28 cellular contexts compared by ENCODE assay signal in genomic region chr11:67463186-67463585, GRCh38. TPM values are rescaled to one million over a fixed set of nuclear protein-coding genes. Genes with fewer than 3 reads are reported as not detected.
DNase-seq lines count a peak whose midpoint lies in the region; ATAC-seq, FAIRE-seq and TF ChIP-seq lines count a peak whose summit lies in the region.
"Had no signal": no experiment of that assay in that cellular context is flagged by ENCODE, and none has a peak within 500 bp of the region (broad histone marks: within the 10 kb centered on the region; RNA-seq: fewer than 3 reads in every experiment).

No MANE protein-coding gene starts in this region.

- H3K9ac ChIP-seq in OCI-LY1 (ENCODE audit: low read length): no peak overlapping the region
- no peak overlapping the region for H3K9ac ChIP-seq in kidney (ENCODE audit: low read length in 2 of 2)
- H3K9ac ChIP-seq: KMS-11 had no signal

- TF ChIP-seq CTCF in OCI-LY1 (IDR thresholded peaks at IDR 0.05; ENCODE audit: low read length): no peak
- no peak for TF ChIP-seq CTCF in kidney (IDR thresholded peaks at IDR 0.05; ENCODE audit: borderline replicate concordance, extremely low read depth, insufficient read depth)
- no peak for TF ChIP-seq CTCF in spleen (IDR thresholded peaks at IDR 0.05 in 8 of 11, conservative IDR thresholded peaks at IDR 0.05 in 3 of 11)

- CTCF ChIA-PET in activated CD8-positive, alpha-beta T cell treated with anti-CD3 and anti-CD28 coated beads, Interleukin-2, amount 10 ng/mL, durations not matched to agents 7 days and 5 days (lab: Charles Lee): no interaction called here

- intact Hi-C loops in kidney (cut with DNase I): no loop called here
- intact Hi-C loops in spleen (cut with DNase I; ENCODE audit: low total_unique reads): no loop called here

- no peak for ATAC-seq in activated T-cell treated with anti-CD3 and anti-CD28 coated beads, Interleukin-2, amount 50 U/mL, for 4 hours
- no peak for ATAC-seq in GM19467 (IDR thresholded peaks at IDR 0.05; ENCODE audit: unreplicated experiment)
- no peak for ATAC-seq in activated CD8-positive, alpha-beta T cell treated with anti-CD3 and anti-CD28 coated beads, Interleukin-2, amount 10 ng/mL, durations not matched to agents 7 days and 5 days
- ATAC-seq: activated CD8-positive, alpha-beta T cell treated with anti-CD3 and anti-CD28 coated beads for 36 hours; GM12878 had no signal

- H3K9me3 ChIP-seq in OCI-LY1 (ENCODE audit: low read length): no peaks in the 10 kb centered on the region
- H3K9me3 ChIP-seq in kidney (ENCODE audit: control insufficient read depth in 1 of 2, low read length in 2 of 2): no peaks in the 10 kb centered on the region
- no peaks in the 10 kb centered on the region for H3K9me3 ChIP-seq in spleen
- H3K9me3 ChIP-seq: BLaER1, gastroesophageal sphincter, stomach had no signal

- 87 to 95% (median 94%) methylated on average over 9 to 10 of the region's 10 CpGs for WGBS in spleen, 5 donors

- no peak for TF ChIP-seq POLR2A in spleen (IDR thresholded peaks at IDR 0.05)

- H3K4me2 ChIP-seq in OCI-LY1 (ENCODE audit: low read length): no peak overlapping the region
- H3K4me2 ChIP-seq: KMS-11 had no signal

- no peaks in the 10 kb centered on the region for H3K9me2 ChIP-seq in OCI-LY1 (ENCODE audit: low read depth, low read length)

- POLR2A ChIA-PET in activated CD8-positive, alpha-beta T cell treated with anti-CD3 and anti-CD28 coated beads, Interleukin-2, amount 10 ng/mL, durations not matched to agents 7 days and 5 days (lab: Charles Lee): interaction anchor here (0.7 to 1.4 kb wide), 2 partner anchors 11 to 44 kb away, joined by 3 read pairs; partner anchors contain the start of gene CDK2AP2

- FAIRE-seq in kidney (lab: Jason Lieb, UNC): no peak
- FAIRE-seq: astrocyte, GM12878 had no signal

- H3K36me3 Mint-ChIP-seq in activated T-cell treated with anti-CD3 and anti-CD28 coated beads, Interleukin-2, amount 50 U/mL, for 24 hours (ENCODE audit: low read depth): peaks cover 16% of the 10 kb centered on the region
- no peaks in the 10 kb centered on the region for H3K36me3 Mint-ChIP-seq in activated T-cell treated with anti-CD3 and anti-CD28 coated beads, Interleukin-2, amount 50 U/mL, for 4 hours (ENCODE audit: insufficient read depth)
- H3K36me3 Mint-ChIP-seq in activated CD8-positive, alpha-beta T cell treated with anti-CD3 and anti-CD28 coated beads, Interleukin-2, amount 10 ng/mL, durations not matched to agents 7 days and 5 days (ENCODE audit: low read depth): peaks cover 4% of the 10 kb centered on the region

- H3K9me3 Mint-ChIP-seq in activated T-cell treated with anti-CD3 and anti-CD28 coated beads, Interleukin-2, amount 50 U/mL, for 24 hours: no peaks in the 10 kb centered on the region
- H3K9me3 Mint-ChIP-seq in activated T-cell treated with anti-CD3 and anti-CD28 coated beads, Interleukin-2, amount 50 U/mL, for 4 hours: no peaks in the 10 kb centered on the region
- no peaks in the 10 kb centered on the region for H3K9me3 Mint-ChIP-seq in activated CD8-positive, alpha-beta T cell treated with anti-CD3 and anti-CD28 coated beads, Interleukin-2, amount 10 ng/mL, durations not matched to agents 7 days and 5 days (ENCODE audit: insufficient read depth)
- H3K9me3 Mint-ChIP-seq: activated CD8-positive, alpha-beta T cell treated with anti-CD3 and anti-CD28 coated beads for 36 hours; memory B cell; naive thymus-derived CD4-positive, alpha-beta T cell had no signal

- H3K27ac ChIP-seq in OCI-LY1 (ENCODE audit: low read depth, low read length, poor library complexity, severe bottlenecking) (peak overlapping the region; percentile 85), kidney (ENCODE audit: low read depth in 2 of 2, low read length in 2 of 2) (no peak overlapping the region), spleen (peak overlapping the region; percentile 89 to 98 (median 95))
- H3K27ac ChIP-seq: KMS-11, SK-N-MC, WERI-Rb-1 had no signal

- no peak overlapping the region for H3K4me3 Mint-ChIP-seq in activated T-cell treated with anti-CD3 and anti-CD28 coated beads, Interleukin-2, amount 50 U/mL, for 24 hours
- no peak overlapping the region for H3K4me3 Mint-ChIP-seq in activated T-cell treated with anti-CD3 and anti-CD28 coated beads, Interleukin-2, amount 50 U/mL, for 4 hours
- no peak overlapping the region for H3K4me3 Mint-ChIP-seq in activated CD8-positive, alpha-beta T cell treated with anti-CD3 and anti-CD28 coated beads, Interleukin-2, amount 10 ng/mL, durations not matched to agents 7 days and 5 days
- H3K4me3 Mint-ChIP-seq: activated CD8-positive, alpha-beta T cell treated with anti-CD3 and anti-CD28 coated beads for 36 hours had no signal

- peaks cover 80% of the 10 kb centered on the region for H3K4me1 ChIP-seq in OCI-LY1 (ENCODE audit: insufficient read depth, low read length, severe bottlenecking)
- peaks cover 8 to 18% of the 10 kb centered on the region in 2 donors for H3K4me1 ChIP-seq in kidney (ENCODE audit: control insufficient read depth in 1 of 2, insufficient read depth in 1 of 2, low read depth in 1 of 2, low read length in 2 of 2)
- peaks cover 24 to 97% (median 47%) of the 10 kb centered on the region in 6 donors for H3K4me1 ChIP-seq in spleen

- no peaks in the 10 kb centered on the region for H4K20me1 ChIP-seq in OCI-LY1 (ENCODE audit: insufficient read depth, low read length)
- H4K20me1 ChIP-seq: BLaER1 had no signal

- H3K4me3 ChIP-seq in OCI-LY1 (ENCODE audit: low read depth, low read length, poor library complexity, severe bottlenecking): no peak overlapping the region
- H3K4me3 ChIP-seq in kidney (ENCODE audit: low read length in 2 of 2): no peak overlapping the region
- H3K4me3 ChIP-seq in spleen: no peak overlapping the region
- H3K4me3 ChIP-seq: GM12878, SK-N-MC had no signal

- no peak overlapping the region for H2AFZ ChIP-seq in OCI-LY1 (ENCODE audit: low read length)

- H3K27me3 ChIP-seq in OCI-LY1 (ENCODE audit: insufficient read depth, low read length): no peaks in the 10 kb centered on the region
- no peaks in the 10 kb centered on the region for H3K27me3 ChIP-seq in spleen (replicated peaks in 1 of 7)
- H3K27me3 ChIP-seq: BLaER1, gastroesophageal sphincter, stomach had no signal

- H3K36me3 ChIP-seq in OCI-LY1 (ENCODE audit: insufficient read depth, low read length) (peaks cover 7% of the 10 kb centered on the region; the same call in 1 of the 2 replicates), kidney (ENCODE audit: control insufficient read depth in 1 of 2, insufficient read depth in 2 of 2, low read length in 2 of 2) (no peaks in the 10 kb centered on the region), spleen (peaks cover 0 to 11% (median 0%) of the 10 kb centered on the region in 6 donors)
- H3K36me3 ChIP-seq: BLaER1, WERI-Rb-1 had no signal

- H3F3A ChIP-seq in OCI-LY1 (ENCODE audit: insufficient read depth, low read length): peaks cover 20% of the 10 kb centered on the region; the same call in 1 of the 2 replicates

- no peaks in the 10 kb centered on the region for H3K27me3 Mint-ChIP-seq in activated T-cell treated with anti-CD3 and anti-CD28 coated beads, Interleukin-2, amount 50 U/mL, for 24 hours
- H3K27me3 Mint-ChIP-seq in activated T-cell treated with anti-CD3 and anti-CD28 coated beads, Interleukin-2, amount 50 U/mL, for 4 hours (ENCODE audit: low read depth): no peaks in the 10 kb centered on the region
- peaks cover 2% of the 10 kb centered on the region for H3K27me3 Mint-ChIP-seq in activated CD8-positive, alpha-beta T cell treated with anti-CD3 and anti-CD28 coated beads, Interleukin-2, amount 10 ng/mL, durations not matched to agents 7 days and 5 days (ENCODE audit: low read depth)
- H3K27me3 Mint-ChIP-seq: activated CD8-positive, alpha-beta T cell treated with anti-CD3 and anti-CD28 coated beads for 36 hours; memory B cell had no signal

- no peak for DNase-seq in activated T-cell treated with anti-CD3 and anti-CD28 coated beads, Interleukin-2, amount 50 U/mL, for 24 hours
- no peak for DNase-seq in activated T-cell treated with anti-CD3 and anti-CD28 coated beads, Interleukin-2, amount 50 U/mL, for 4 hours
- DNase-seq in kidney (peak; percentile 66), spleen (no peak)
- DNase-seq in activated CD8-positive, alpha-beta T cell treated with anti-CD3 and anti-CD28 coated beads, Interleukin-2, amount 10 ng/mL, durations not matched to agents 7 days and 5 days: no peak
- DNase-seq in stimulated activated CD4-positive, alpha-beta T cell treated with anti-CD3 and anti-CD28 coated beads, Interleukin-15, amount 100 ng/mL, for 24 hours: no peak
- DNase-seq: activated CD8-positive, alpha-beta T cell treated with anti-CD3 and anti-CD28 coated beads for 36 hours; activated naive CD4-positive, alpha-beta T cell treated with Interleukin-2 at 50 U/mL for 16 hours; activated T-cell treated with anti-CD3 and anti-CD28 coated beads, Interleukin-2, amount 50 U/mL, for 1 hour; naive thymus-derived CD4-positive, alpha-beta T cell; NCI-H2029; NCI-H345; stimulated activated CD4-positive, alpha-beta T cell treated with anti-CD3 and anti-CD28 coated beads, Interleukin-4, amount 100 ng/mL, for 1 hour; WERI-Rb-1 had no signal

- H3K79me2 ChIP-seq in OCI-LY1 (ENCODE audit: insufficient read depth, low read length): peaks cover 3% of the 10 kb centered on the region; the same call in 1 of the 2 replicates

- peak overlapping the region; percentile 22 for H3K27ac Mint-ChIP-seq in activated T-cell treated with anti-CD3 and anti-CD28 coated beads, Interleukin-2, amount 50 U/mL, for 24 hours
- H3K27ac Mint-ChIP-seq in activated CD8-positive, alpha-beta T cell treated with anti-CD3 and anti-CD28 coated beads, Interleukin-2, amount 10 ng/mL, durations not matched to agents 7 days and 5 days: no peak overlapping the region
- H3K27ac Mint-ChIP-seq: activated CD8-positive, alpha-beta T cell treated with anti-CD3 and anti-CD28 coated beads for 36 hours had no signal

- H3K4me1 Mint-ChIP-seq in activated T-cell treated with anti-CD3 and anti-CD28 coated beads, Interleukin-2, amount 50 U/mL, for 24 hours (ENCODE audit: low read depth): peaks cover 32% of the 10 kb centered on the region
- peaks cover 26% of the 10 kb centered on the region for H3K4me1 Mint-ChIP-seq in activated T-cell treated with anti-CD3 and anti-CD28 coated beads, Interleukin-2, amount 50 U/mL, for 4 hours (ENCODE audit: low read depth)
- H3K4me1 Mint-ChIP-seq in activated CD8-positive, alpha-beta T cell treated with anti-CD3 and anti-CD28 coated beads, Interleukin-2, amount 10 ng/mL, durations not matched to agents 7 days and 5 days (ENCODE audit: low read depth): peaks cover 32% of the 10 kb centered on the region

RNA-seq across cellular contexts. Expression of gene TMEM134, which starts 5.9 kb away (rescaled TPM):
- 10 to 100 TPM; 31.1 to 36.3 (median 32.9) TPM for total RNA-seq in activated T-cell treated with anti-CD3 and anti-CD28 coated beads, Interleukin-2, amount 50 U/mL, for 4 hours
- total RNA-seq in kidney: 65.5 TPM
- 127 TPM for polyA plus RNA-seq in kidney (ENCODE audit: insufficient read depth, low read depth, low replicate concordance)
- total RNA-seq in spleen: 100 to 1,000 TPM in 3 of 7 donors, 10 to 100 TPM in 4; 48.5 to 192 (median 66.6) TPM
- polyA plus RNA-seq in spleen: 100 to 1,000 TPM in 1 of 3 donors, 10 to 100 TPM in 2; 94.6 to 123 (median 95.1) TPM
- 10 to 100 TPM; 39.6 to 42.5 TPM for total RNA-seq in activated CD8-positive, alpha-beta T cell treated with anti-CD3 and anti-CD28 coated beads, Interleukin-2, amount 10 ng/mL, durations not matched to agents 7 days and 5 days

RNA-seq across cellular contexts. Expression of gene CABP4, which starts 8.0 kb away (rescaled TPM):
- total RNA-seq in activated T-cell treated with anti-CD3 and anti-CD28 coated beads, Interleukin-2, amount 50 U/mL, for 4 hours: 1 to 10 TPM in 2 of 3 donors, under 1 TPM in 1; 0.48 to 1.5 (median 1.1) TPM
- total RNA-seq in kidney (3.1 TPM), spleen (10 to 100 TPM; 12.7 to 27.3 (median 21.3) TPM)
- polyA plus RNA-seq in kidney (ENCODE audit: insufficient read depth, low read depth, low replicate concordance) (0.49 TPM), spleen (1 to 10 TPM; 2.6 to 6.2 (median 3.0) TPM)
- 1 to 10 TPM; 1.6 to 1.9 TPM for total RNA-seq in activated CD8-positive, alpha-beta T cell treated with anti-CD3 and anti-CD28 coated beads, Interleukin-2, amount 10 ng/mL, durations not matched to agents 7 days and 5 days
- total RNA-seq: A172, astrocyte, H4 had no signal

RNA-seq across cellular contexts. Expression of gene GPR152, which starts 10.7 kb away (rescaled TPM):
- not detected for total RNA-seq in activated T-cell treated with anti-CD3 and anti-CD28 coated beads, Interleukin-2, amount 50 U/mL, for 4 hours
- total RNA-seq in kidney: not detected
- not detected for polyA plus RNA-seq in kidney (ENCODE audit: insufficient read depth, low read depth, low replicate concordance)
- total RNA-seq in spleen: not detected
- polyA plus RNA-seq in spleen: under 1 TPM in 1 of 3 donors, not detected in 2; 0.10 TPM
- not detected for total RNA-seq in activated CD8-positive, alpha-beta T cell treated with anti-CD3 and anti-CD28 coated beads, Interleukin-2, amount 10 ng/mL, durations not matched to agents 7 days and 5 days
- total RNA-seq: A172; activated CD8-positive, alpha-beta T cell treated with anti-CD3 and anti-CD28 coated beads for 36 hours; astrocyte; gastroesophageal sphincter; GM12878; H4; naive thymus-derived CD4-positive, alpha-beta T cell; stomach; T-helper 2 cell treated with Interferon-gamma antibody and Interleukin-4, amounts not matched to agents 100 ng/mL and 5 ng/mL, for 36 hours; urinary bladder had no signal
- polyA plus RNA-seq: GM12878, stomach, urinary bladder had no signal

RNA-seq across cellular contexts. Expression of gene AIP, which starts 19.6 kb away (rescaled TPM):
- 100 to 1,000 TPM; 156 to 183 (median 166) TPM for total RNA-seq in activated T-cell treated with anti-CD3 and anti-CD28 coated beads, Interleukin-2, amount 50 U/mL, for 4 hours
- total RNA-seq in kidney (61.5 TPM), spleen (10 to 100 TPM; 72.2 to 95.8 (median 88.1) TPM)
- polyA plus RNA-seq in kidney (ENCODE audit: insufficient read depth, low read depth, low replicate concordance) (135 TPM), spleen (100 to 1,000 TPM; 135 to 146 (median 141) TPM)
- 100 to 1,000 TPM; 156 to 163 TPM for total RNA-seq in activated CD8-positive, alpha-beta T cell treated with anti-CD3 and anti-CD28 coated beads, Interleukin-2, amount 10 ng/mL, durations not matched to agents 7 days and 5 days

RNA-seq across cellular contexts. Expression of gene CORO1B, which starts 19.9 kb away (rescaled TPM):
- 100 to 1,000 TPM in 2 of 3 donors, 10 to 100 TPM in 1; 97.5 to 139 (median 114) TPM for total RNA-seq in activated T-cell treated with anti-CD3 and anti-CD28 coated beads, Interleukin-2, amount 50 U/mL, for 4 hours
- total RNA-seq in kidney: 121 TPM
- polyA plus RNA-seq in kidney (ENCODE audit: insufficient read depth, low read depth, low replicate concordance): 67.2 TPM
- total RNA-seq in spleen: 100 to 1,000 TPM in 4 of 7 donors, 10 to 100 TPM in 3; 68.1 to 143 (median 117) TPM
- polyA plus RNA-seq in spleen: 10 to 100 TPM; 40.5 to 70.8 (median 53.7) TPM
- total RNA-seq in activated CD8-positive, alpha-beta T cell treated with anti-CD3 and anti-CD28 coated beads, Interleukin-2, amount 10 ng/mL, durations not matched to agents 7 days and 5 days: 100 to 1,000 TPM; 157 to 169 TPM

Comparison
In these comparisons a context has a peak if more than half of its experiments do, and no peak if none do; other contexts are left out.
1. H3K27ac ChIP-seq: peak in OCI-LY1 (single experiment) and spleen (8 of 8); none in kidney (0 of 2).